12 cellular contexts compared by ENCODE assay signal in genomic region chr7:147981072-147981813, GRCh38.
DNase-seq lines count a peak whose midpoint lies in the region; ATAC-seq and TF ChIP-seq lines count a peak whose summit lies in the region.
"Had no signal": no experiment of that assay in that cellular context is flagged by ENCODE, and none has a peak within 500 bp of the region (broad histone marks: within the 10 kb centered on the region; RNA-seq: fewer than 3 reads in every experiment).

No MANE protein-coding gene starts in this region.

- H3K4me3 ChIP-seq in AG10803 (ENCODE audit: low read length) (no peak overlapping the region), heart right ventricle (no peak overlapping the region)

- ATAC-seq in GM18870 (IDR thresholded peaks at IDR 0.05; ENCODE audit: unreplicated experiment) (peak; percentile 96), HG02623 (IDR thresholded peaks at IDR 0.05; ENCODE audit: unreplicated experiment) (peak; percentile 91), HG03442 (IDR thresholded peaks at IDR 0.05; ENCODE audit: unreplicated experiment) (peak; percentile 96), heart right ventricle (no peak)
- ATAC-seq: Panc1 had no signal

- TF ChIP-seq CTCF in AG10803 (conservative IDR thresholded peaks at IDR 0.05; ENCODE audit: low read length), result no peak
- no peak for TF ChIP-seq CTCF in heart right ventricle (IDR thresholded peaks at IDR 0.05)

- WGBS in heart right ventricle, 2 donors, result 54 to 65% methylated on average over 1 of the region's 1 CpG

- no peaks in the 10 kb centered on the region for H3K4me1 ChIP-seq in heart right ventricle

- no peaks in the 10 kb centered on the region for H3K9me3 ChIP-seq in heart right ventricle

- no peak overlapping the region for H3K27ac ChIP-seq in heart right ventricle

- intact Hi-C loops in heart right ventricle (cut with DNase I), result no loop called here

- no peaks in the 10 kb centered on the region for H3K27me3 ChIP-seq in heart right ventricle

- no peaks in the 10 kb centered on the region for H3K36me3 ChIP-seq in heart right ventricle

- DNase-seq in AG10803 (ENCODE audit: low read depth) (peak; percentile 17), heart right ventricle (no peak), epidermal melanocyte (ENCODE audit: insufficient read length, low spot score) (no peak), iPS-NIHi11 (ENCODE audit: low spot score) (no peak), HuH-7.5 (ENCODE audit: low spot score) (no peak)
- DNase-seq: activated T-cell treated with anti-CD3 and anti-CD28 coated beads, Interleukin-2, amount 50 U/mL, for 24 hours; IMR-90; NCI-H2081 treated with DMSO at 0.1 percent for 48 hours had no signal

Comparison
In these comparisons a context has a peak if more than half of its experiments do, and no peak if none do; other contexts are left out.
1. ATAC-seq: peak in GM18870 (single experiment), HG02623 (single experiment) and HG03442 (single experiment); none in heart right ventricle (0 of 8).